ENCODE assay signal across 8 cellular contexts in genomic region chr9:67058898-67059715, GRCh38.
DNase-seq lines count a peak whose midpoint lies in the region; ATAC-seq, FAIRE-seq and TF ChIP-seq lines count a peak whose summit lies in the region.
"Not testable (repeated sequence)": the region's sequence is repeated elsewhere in the genome, so short reads cannot be mapped to it uniquely, and the experiment has no call there.

No MANE protein-coding gene starts in this region.

- H3K27ac ChIP-seq in gastroesophageal sphincter, result peak overlapping the region; percentile 57 to 76 (median 66)
- H3K27ac ChIP-seq in keratinocyte (ENCODE audit: control insufficient read depth, insufficient read depth, low read length), result not testable (repeated sequence)

- peak overlapping the region; percentile 33 for H2AFZ ChIP-seq in keratinocyte (ENCODE audit: control insufficient read depth, low read length)
- not testable (repeated sequence) for H2AFZ ChIP-seq in neuron (ENCODE audit: low read depth, low read length)

- CTCF ChIA-PET in Caco-2 (lab: Charles Lee), result not testable (repeated sequence)

- FAIRE-seq in keratinocyte (lab: Jason Lieb, UNC), result not testable (repeated sequence)

- not testable (repeated sequence) for H4K20me1 ChIP-seq in keratinocyte (ENCODE audit: control insufficient read depth, extremely low read depth, insufficient read depth, low read length)

- not testable (repeated sequence) for H3K27me3 Mint-ChIP-seq in Caco-2 (ENCODE audit: insufficient read depth, unreplicated experiment)

- not testable (repeated sequence) for H3K36me3 Mint-ChIP-seq in Caco-2 (ENCODE audit: insufficient read depth, unreplicated experiment)

- POLR2A ChIA-PET in Caco-2 (lab: Charles Lee), result not testable (repeated sequence)

- intact Hi-C loops in Caco-2 (cut with micrococcal nuclease; ENCODE audit: unreplicated experiment), result not testable (repeated sequence)

- not testable (repeated sequence) for H3K4me1 Mint-ChIP-seq in Caco-2 (ENCODE audit: low read depth, unreplicated experiment)

- dilution Hi-C loops in keratinocyte (cut with MboI; ENCODE audit: extremely low pct_ligation_motif_present, low sequenced_read_pairs), result not testable (repeated sequence)

- ATAC-seq in gastroesophageal sphincter, result peak; percentile 57

- H3K4me2 ChIP-seq in keratinocyte (ENCODE audit: control insufficient read depth, extremely low read depth, insufficient read depth, low read depth, low read length), result not testable (repeated sequence)

- DNase-seq in Caco-2 (peak; percentile 1 to 12), cardiac fibroblast (ENCODE audit: low read depth in 2 of 2) (peak; percentile 20 to 40)
- not testable (repeated sequence) for DNase-seq in LNCaP clone FGC (ENCODE audit: low read depth); keratinocyte (ENCODE audit: low read depth, low spot score)
- peak; percentile 1 to 4 for DNase-seq in activated CD4-positive, alpha-beta T cell treated with anti-CD3 and anti-CD28 coated beads, Interleukin-2, amount 50 U/mL, for 48 hours
- DNase-seq in stimulated activated CD8-positive, alpha-beta memory T cell treated with anti-CD3 and anti-CD28 coated beads, Interleukin-4, amount 100 ng/mL, for 48 hours, result peak; percentile 25

- not testable (repeated sequence) for H3K9me1 ChIP-seq in keratinocyte (ENCODE audit: control insufficient read depth, extremely low read depth, insufficient read depth, low read length)

- not testable (repeated sequence) for H3K79me2 ChIP-seq in keratinocyte (ENCODE audit: control insufficient read depth, insufficient read depth, low read length)

- WGBS in gastroesophageal sphincter (ENCODE audit: low coverage in 1 of 2), 2 donors, result no CpG with 5 or more reads among the region's 78 CpGs

- not testable (repeated sequence) for H3K4me1 ChIP-seq in Caco-2; gastroesophageal sphincter; keratinocyte (ENCODE audit: control insufficient read depth, extremely low read depth, insufficient read depth, low read length); neuron (ENCODE audit: insufficient read depth, low read length)

- not testable (repeated sequence) for H3K9me3 Mint-ChIP-seq in Caco-2 (ENCODE audit: unreplicated experiment)

- H3K4me3 Mint-ChIP-seq in Caco-2 (ENCODE audit: unreplicated experiment), result peak overlapping the region; percentile 52

- H3K9ac ChIP-seq in keratinocyte (ENCODE audit: control insufficient read depth, extremely low read depth, insufficient read depth, low read length), result peak overlapping the region; percentile 44

- H3K36me3 ChIP-seq in Caco-2 (ENCODE audit: control insufficient read depth, insufficient read depth, low read length); gastroesophageal sphincter; keratinocyte (ENCODE audit: control insufficient read depth in 2 of 2, extremely low read depth in 1 of 2, insufficient read depth in 2 of 2, low read length in 2 of 2); neuron (ENCODE audit: insufficient read depth, low read length): not testable (repeated sequence)

- H3K27ac Mint-ChIP-seq in Caco-2 (ENCODE audit: unreplicated experiment), result not testable (repeated sequence)

- not testable (repeated sequence) for H3K27me3 ChIP-seq in Caco-2 (replicated peaks; ENCODE audit: control insufficient read depth, insufficient read depth, low read length); gastroesophageal sphincter; keratinocyte (ENCODE audit: control insufficient read depth, extremely low read depth, insufficient read depth, low read length); neuron (ENCODE audit: insufficient read depth, low read length)

- TF ChIP-seq CTCF in Caco-2 (IDR thresholded peaks at IDR 0.05; ENCODE audit: insufficient read depth in 1 of 2, low read depth in 1 of 2, low read length in 1 of 2, severe bottlenecking in 1 of 2, unreplicated experiment in 1 of 2); cardiac fibroblast (IDR thresholded peaks at IDR 0.05; ENCODE audit: low read depth, low read length); keratinocyte (optimal IDR thresholded peaks at IDR 0.05 in 1 of 3, IDR thresholded peaks at IDR 0.05 in 1 of 3, conservative IDR thresholded peaks at IDR 0.05 in 1 of 3; ENCODE audit: extremely low read depth in 1 of 3, insufficient read depth in 2 of 3, low read length in 3 of 3): not testable (repeated sequence)
- TF ChIP-seq CTCF in LNCaP clone FGC (IDR thresholded peaks at IDR 0.05; ENCODE audit: control insufficient read depth, extremely low read depth, insufficient read depth) (0 out of 2 replicates have a peak, but pooled peaks have one; percentile 11), gastroesophageal sphincter (IDR thresholded peaks at IDR 0.05) (peak in 2 of 4 experiments; percentile 27 to 36)

- H3K9me3 ChIP-seq in Caco-2; gastroesophageal sphincter; keratinocyte (ENCODE audit: control insufficient read depth, low read depth, low read length); neuron (ENCODE audit: low read length): not testable (repeated sequence)

- not testable (repeated sequence) for H3K4me3 ChIP-seq in Caco-2 (ENCODE audit: low read depth, low read length); LNCaP clone FGC (ENCODE audit: low read depth, low read length)
- H3K4me3 ChIP-seq in cardiac fibroblast (replicated peaks in 1 of 2; ENCODE audit: low read depth in 2 of 2, low read length in 2 of 2) (peak overlapping the region; percentile 41 to 46), gastroesophageal sphincter (peak overlapping the region; percentile 48 to 68), keratinocyte (ENCODE audit: control insufficient read depth in 2 of 3, extremely low read depth in 1 of 3, insufficient read depth in 2 of 3, low read depth in 1 of 3, low read length in 3 of 3) (peak overlapping the region in 1 of 3 experiments; percentile 31), neuron (ENCODE audit: low read length) (peak overlapping the region; percentile 46)

- not testable (repeated sequence) for BruUV-seq in Caco-2 (replicated peaks; lab: Mats Ljungman, UMichigan)

- TF ChIP-seq POLR2A in gastroesophageal sphincter (IDR thresholded peaks at IDR 0.05), result not testable (repeated sequence)

- TF ChIP-seq EP300 in gastroesophageal sphincter (IDR thresholded peaks at IDR 0.05), result not testable (repeated sequence)
